17 cellular contexts compared by ENCODE assay signal in genomic region chr21:45408271-45408791, GRCh38. TPM values are rescaled to one million over a fixed set of nuclear protein-coding genes. Genes with fewer than 3 reads are reported as not detected.
DNase-seq lines count a peak whose midpoint lies in the region; ATAC-seq and TF ChIP-seq lines count a peak whose summit lies in the region.
"Had no signal": no experiment of that assay in that cellular context is flagged by ENCODE, and none has a peak within 500 bp of the region (broad histone marks: within the 10 kb centered on the region; RNA-seq: fewer than 3 reads in every experiment).

No MANE protein-coding gene starts in this region.

- H3K4me3 Mint-ChIP-seq in mesothelial cell of epicardium, result peak overlapping the region; percentile 68
- H3K4me3 Mint-ChIP-seq: CD4-positive, alpha-beta memory T cell had no signal

- H3K9me3 Mint-ChIP-seq in mesothelial cell of epicardium, result no peaks in the 10 kb centered on the region
- H3K9me3 Mint-ChIP-seq: activated naive CD4-positive, alpha-beta T cell treated with anti-CD3 and anti-CD28 coated beads, Interleukin-2, amount 50 U/mL, for 72 hours; neural crest cell had no signal

- peak overlapping the region; percentile 91 for H3K27ac Mint-ChIP-seq in mesothelial cell of epicardium
- H3K27ac Mint-ChIP-seq: activated naive CD4-positive, alpha-beta T cell treated with anti-CD3 and anti-CD28 coated beads, Interleukin-2, amount 50 U/mL, for 72 hours had no signal

- H3K36me3 ChIP-seq in heart right ventricle, result peaks cover 0 to 11% (median 0%) of the 10 kb centered on the region in 9 donors
- H3K36me3 ChIP-seq: upper lobe of left lung had no signal

- peaks cover 73% of the 10 kb centered on the region for H3K4me1 Mint-ChIP-seq in mesothelial cell of epicardium

- H3K27me3 Mint-ChIP-seq in mesothelial cell of epicardium (ENCODE audit: low read depth), result peaks cover 12% of the 10 kb centered on the region

- ATAC-seq in Right ventricle myocardium inferior (no peak), heart right ventricle (no peak)
- ATAC-seq: activated naive CD4-positive, alpha-beta T cell treated with anti-CD3 and anti-CD28 coated beads, Interleukin-2, amount 50 U/mL, for 72 hours had no signal

- H3K27me3 ChIP-seq in heart right ventricle (peaks cover 0 to 44% (median 0%) of the 10 kb centered on the region in 7 donors), dorsolateral prefrontal cortex (peaks cover 0 to 40% (median 17%) of the 10 kb centered on the region in 45 donors)

- peaks cover 43 to 85% (median 71%) of the 10 kb centered on the region in 9 donors for H3K4me1 ChIP-seq in heart right ventricle

- intact Hi-C loops in Right ventricle myocardium inferior (cut with DNase I), result no loop called here
- intact Hi-C loops in cardiac septum (cut with DNase I), result no loop called here
- intact Hi-C loops in heart right ventricle (cut with DNase I), result no loop called here
- intact Hi-C loops in dorsolateral prefrontal cortex (cut with DNase I), result no loop called here

- peak overlapping the region in 8 of 10 donors; percentile 42 to 93 (median 86) for H3K27ac ChIP-seq in heart right ventricle
- peak overlapping the region in 3 of 59 donors; percentile 15 to 75 (median 25) for H3K27ac ChIP-seq in dorsolateral prefrontal cortex
- H3K27ac ChIP-seq: upper lobe of left lung had no signal

- TF ChIP-seq CTCF in heart right ventricle (IDR thresholded peaks at IDR 0.05) (no peak), mesothelial cell of epicardium (IDR thresholded peaks at IDR 0.05; ENCODE audit: unreplicated experiment) (no peak), dorsolateral prefrontal cortex (IDR thresholded peaks at IDR 0.05 in 54 of 56, conservative IDR thresholded peaks at IDR 0.05 in 2 of 56; ENCODE audit: low read depth in 1 of 56, partially characterized antibody in 56 of 56) (no peak)

- DNase-seq in Right ventricle myocardium inferior (ENCODE audit: missing footprints) (peak; percentile 32), cardiac septum (ENCODE audit: low spot score) (no peak), heart right ventricle (peak in 1 of 2 donors; percentile 12), mesothelial cell of epicardium (ENCODE audit: low spot score in 2 of 2, unreplicated experiment in 2 of 2) (no peak), dedifferentiated amniotic fluid mesenchymal stem cell (ENCODE audit: extremely low spot score) (no peak), dorsolateral prefrontal cortex (no peak), NCI-H1105 treated with DMSO at 0.1 percent for 48 hours (lab: John Stamatoyannopoulos, UW) (no peak)
- DNase-seq in stimulated activated CD4-positive, alpha-beta T cell treated with anti-CD3 and anti-CD28 coated beads, Interleukin-12 subunit alpha, Interleukin-12 subunit beta, amount 100 ng/mL, for 4 hours, result no peak
- DNase-seq: activated CD4-positive, alpha-beta T cell treated with anti-CD3 and anti-CD28 coated beads for 4 hours; mammary epithelial cell; NCI-H1930; NCI-H526 treated with DMSO at 0.1 percent for 48 hours; T-helper 2 cell had no signal

- no peaks in the 10 kb centered on the region for H3K9me3 ChIP-seq in heart right ventricle
- H3K9me3 ChIP-seq: upper lobe of left lung had no signal

- no peak overlapping the region for H3K4me3 ChIP-seq in heart right ventricle
- H3K4me3 ChIP-seq in dorsolateral prefrontal cortex, result no peak overlapping the region
- H3K4me3 ChIP-seq: upper lobe of left lung had no signal

- no peaks in the 10 kb centered on the region for H3K36me3 Mint-ChIP-seq in mesothelial cell of epicardium
- H3K36me3 Mint-ChIP-seq: CD4-positive, alpha-beta memory T cell had no signal

- WGBS in heart right ventricle, 2 donors, result 81 to 85% methylated on average over 10 of the region's 10 CpGs

RNA-seq across cellular contexts. Expression of gene COL18A1, which starts 3.4 kb away (rescaled TPM):
- total RNA-seq in Right ventricle myocardium inferior (51.6 TPM), cardiac septum (77.0 TPM), heart right ventricle (10 to 100 TPM; 33.7 to 87.1 (median 48.8) TPM), mesothelial cell of epicardium (302 to 315 TPM (median 305 TPM) in 3 replicates), dorsolateral prefrontal cortex (10 to 100 TPM in 118 of 120 experiments, 1 to 10 TPM in 2; 9.3 to 67.9 (median 18.9) TPM)
- polyA plus RNA-seq in heart right ventricle, result 10 to 100 TPM; 63.1 to 70.6 TPM
